14 cellular contexts compared by ENCODE assay signal in genomic region chr11:4348142-4348541, GRCh38. TPM values are rescaled to one million over a fixed set of nuclear protein-coding genes. Genes with fewer than 3 reads are reported as not detected.
"Had no signal": no experiment of that assay in that cellular context is flagged by ENCODE, and none has a peak within 500 bp of the region (broad histone marks: within the 10 kb centered on the region; RNA-seq: fewer than 3 reads in every experiment).

No MANE protein-coding gene starts in this region.

RNA-seq across cellular contexts. Expression of gene OR52B4, which starts 20.0 kb away (rescaled TPM):
- total RNA-seq: activated B cell treated with CpG ODN at 0.5 μM for 24 hours; activated CD4-positive, alpha-beta memory T cell treated with anti-CD3 and anti-CD28 coated beads for 36 hours; activated CD4-positive, alpha-beta memory T cell treated with anti-CD3 and anti-CD28 coated beads, Interleukin-2, amount 10 ng/mL, durations not matched to agents 7 days and 5 days; activated CD4-positive, alpha-beta T cell treated with anti-CD3 and anti-CD28 coated beads for 36 hours; activated CD4-positive, alpha-beta T cell treated with anti-CD3 and anti-CD28 coated beads, Interleukin-2, amount 10 ng/mL, durations not matched to agents 24 days and 14 days; activated CD4-positive, alpha-beta T cell treated with anti-CD3 and anti-CD28 coated beads, Interleukin-2, amount 10 ng/mL, durations not matched to agents 7 days and 5 days; activated CD8-positive, alpha-beta memory T cell treated with anti-CD3 and anti-CD28 coated beads for 36 hours; activated CD8-positive, alpha-beta memory T cell treated with anti-CD3 and anti-CD28 coated beads, Interleukin-2, amount 10 ng/mL, durations not matched to agents 7 days and 5 days; activated CD8-positive, alpha-beta T cell treated with anti-CD3 and anti-CD28 coated beads for 36 hours; activated CD8-positive, alpha-beta T cell treated with anti-CD3 and anti-CD28 coated beads, Interleukin-2, amount 10 ng/mL, durations not matched to agents 7 days and 5 days; T-cell; T-helper 1 cell treated with Interleukin-12 subunit alpha and Interleukin-12 subunit beta and Interleukin-4 antibody, amounts not matched to agents 30 ng/mL and 1 ng/mL, for 36 hours; T-helper 17 cell; T-helper 2 cell treated with Interferon-gamma antibody and Interleukin-4, amounts not matched to agents 100 ng/mL and 5 ng/mL, for 36 hours had no signal
